15 cellular contexts compared by ENCODE assay signal in the genomic region with DNA sequence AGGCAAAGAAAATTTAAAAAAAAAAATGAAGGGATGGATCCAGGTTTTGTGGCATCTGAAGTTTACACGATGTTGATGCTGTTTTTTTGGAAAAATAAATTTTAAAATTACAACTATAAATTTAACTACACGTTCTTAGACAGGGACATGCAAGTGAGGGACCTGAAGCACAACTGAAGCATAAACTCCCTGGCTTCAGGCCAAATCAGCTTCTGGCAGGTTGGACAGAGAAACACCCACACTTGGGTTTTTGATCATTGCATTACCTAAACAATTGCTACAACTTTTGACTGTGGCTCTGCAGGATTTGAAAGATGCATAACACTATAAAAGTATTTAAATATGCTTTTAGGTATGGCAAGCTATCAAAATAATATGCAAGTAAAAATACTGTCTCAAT.
DNase-seq lines count a peak whose midpoint lies in the region; ATAC-seq and TF ChIP-seq lines count a peak whose summit lies in the region.
"Had no signal": no experiment of that assay in that cellular context is flagged by ENCODE, and none has a peak within 500 bp of the region (broad histone marks: within the 10 kb centered on the region; RNA-seq: fewer than 3 reads in every experiment).

No MANE protein-coding gene starts in this region.

- H3K36me3 ChIP-seq in breast epithelium, result no peaks in the 10 kb centered on the region
- H3K36me3 ChIP-seq: SJSA1 had no signal

- ATAC-seq in sciatic nerve, result no peak
- ATAC-seq: GM23338 had no signal

- H3K36me3 Mint-ChIP-seq in MCF 10A (ENCODE audit: insufficient read depth, unreplicated experiment), result no peaks in the 10 kb centered on the region

- peak in 2 of 3 experiments; percentile 39 to 43 for DNase-seq in NCI-H1417 (lab: John Stamatoyannopoulos, UW)
- no peak for DNase-seq in NCI-H1417 treated with DMSO at 0.1 percent for 48 hours (lab: John Stamatoyannopoulos, UW)
- peak; percentile 4 for DNase-seq in MCF 10A (ENCODE audit: unreplicated experiment)
- no peak for DNase-seq in breast epithelium (ENCODE audit: low spot score in 2 of 2)
- peak; percentile 29 for DNase-seq in NCI-H345 treated with DMSO at 0.1 percent for 48 hours (lab: John Stamatoyannopoulos, UW; ENCODE audit: unreplicated experiment)
- DNase-seq in NCI-H774 (lab: John Stamatoyannopoulos, UW), result no peak
- DNase-seq in sciatic nerve (ENCODE audit: low spot score), result no peak
- no peak for DNase-seq in T-helper 2 cell
- DNase-seq: C1 segment of cervical spinal cord, MV-4-11, NCI-H2081 treated with DMSO at 0.1 percent for 48 hours, SW 1271 had no signal

- no peak overlapping the region for H3K27ac Mint-ChIP-seq in MCF 10A (ENCODE audit: low read depth, unreplicated experiment)
- H3K27ac Mint-ChIP-seq: GM23338, IgD-negative memory B cell had no signal

- intact Hi-C loops in MCF 10A (cut with micrococcal nuclease), result no loop called here
- intact Hi-C loops in breast epithelium (cut with DNase I; ENCODE audit: low total_unique reads), result no loop called here
- intact Hi-C loops in sciatic nerve (cut with DNase I), result no loop called here

- H3K9me3 Mint-ChIP-seq in MCF 10A (ENCODE audit: unreplicated experiment), result no peaks in the 10 kb centered on the region
- H3K9me3 Mint-ChIP-seq: GM23338 had no signal

- H3K4me1 Mint-ChIP-seq in MCF 10A (ENCODE audit: insufficient read depth, unreplicated experiment), result no peaks in the 10 kb centered on the region
- H3K4me1 Mint-ChIP-seq: IgD-negative memory B cell had no signal

- peaks cover 10% of the 10 kb centered on the region for H3K27me3 Mint-ChIP-seq in MCF 10A (ENCODE audit: insufficient read depth, unreplicated experiment)
- H3K27me3 Mint-ChIP-seq: IgD-negative memory B cell had no signal

- CTCF ChIA-PET in MCF 10A (lab: Yijun Ruan, JAX), result no interaction called here

- POLR2A ChIA-PET in MCF 10A (lab: Yijun Ruan, JAX), result no interaction called here

- TF ChIP-seq CTCF in MCF 10A (IDR thresholded peaks at IDR 0.05; ENCODE audit: unreplicated experiment) (no peak), breast epithelium (IDR thresholded peaks at IDR 0.05) (no peak)

- no peak overlapping the region for H3K4me3 ChIP-seq in breast epithelium
- H3K4me3 ChIP-seq: GM23338, SJSA1 had no signal

- no peak overlapping the region for H3K27ac ChIP-seq in breast epithelium
- H3K27ac ChIP-seq: SJSA1 had no signal

- no TSS peak for BruUV-seq in MCF 10A (replicated peaks; lab: Mats Ljungman, UMichigan)

- no peaks in the 10 kb centered on the region for H3K9me3 ChIP-seq in breast epithelium
- H3K9me3 ChIP-seq: SJSA1 had no signal

- H3K4me3 Mint-ChIP-seq in MCF 10A (ENCODE audit: unreplicated experiment), result no peak overlapping the region
- H3K4me3 Mint-ChIP-seq: GM23338, IgD-negative memory B cell had no signal

- H3K27me3 ChIP-seq in breast epithelium, result no peaks in the 10 kb centered on the region
- H3K27me3 ChIP-seq: SJSA1 had no signal

- H3K4me1 ChIP-seq in breast epithelium, result no peaks in the 10 kb centered on the region
- H3K4me1 ChIP-seq: SJSA1 had no signal

- TF ChIP-seq POLR2A in breast epithelium (IDR thresholded peaks at IDR 0.05), result no peak

Comparison
In these comparisons a context has a peak if more than half of its experiments do, and no peak if none do; other contexts are left out.
1. DNase-seq: peak in NCI-H1417 (2 of 3), MCF 10A (single experiment) and NCI-H345 treated with DMSO at 0.1 percent for 48 hours (single experiment); none in NCI-H1417 treated with DMSO at 0.1 percent for 48 hours (single experiment), breast epithelium (0 of 2), NCI-H774 (single experiment), sciatic nerve (single experiment) and T-helper 2 cell (0 of 5).